10 cellular contexts compared by ENCODE assay signal in genomic region chrX:51955200-51955599, GRCh38.
A peak's percentile ranks its signal among the peaks of the same experiment; 100 is the strongest.
DNase-seq lines count a peak whose midpoint lies in the region; ATAC-seq lines count a peak whose summit lies in the region.
"Had no signal": no experiment of that assay in that cellular context is flagged by ENCODE, and none has a peak within 500 bp of the region (broad histone marks: within the 10 kb centered on the region; RNA-seq: fewer than 3 reads in every experiment).

No MANE protein-coding gene starts in this region.

- DNase-seq in NCI-H748 treated with DMSO at 0.1 percent for 48 hours (lab: John Stamatoyannopoulos, UW) = peak; percentile 13
- DNase-seq in dermis blood vessel endothelial cell = no peak
- no peak for DNase-seq in SHP77 (lab: John Stamatoyannopoulos, UW)
- no peak for DNase-seq in superior temporal gyrus (ENCODE audit: extremely low spot score)
- DNase-seq in activated naive CD4-positive, alpha-beta T cell treated with anti-CD3 and anti-CD28 coated beads, Interleukin-2, amount 10 ng/mL, durations not matched to agents 7 days and 5 days = no peak
- DNase-seq: Caco-2, NCI-H1930 had no signal

- H3K27ac Mint-ChIP-seq in activated naive CD4-positive, alpha-beta T cell treated with anti-CD3 and anti-CD28 coated beads, Interleukin-2, amount 10 ng/mL, durations not matched to agents 7 days and 5 days = no peak overlapping the region

- CTCF ChIA-PET in activated naive CD4-positive, alpha-beta T cell treated with anti-CD3 and anti-CD28 coated beads, Interleukin-2, amount 10 ng/mL, durations not matched to agents 7 days and 5 days (lab: Charles Lee) = no interaction called here

- no peaks in the 10 kb centered on the region for H3K4me1 Mint-ChIP-seq in activated naive CD4-positive, alpha-beta T cell treated with anti-CD3 and anti-CD28 coated beads, Interleukin-2, amount 10 ng/mL, durations not matched to agents 7 days and 5 days

- no peaks in the 10 kb centered on the region for H3K9me3 Mint-ChIP-seq in activated naive CD4-positive, alpha-beta T cell treated with anti-CD3 and anti-CD28 coated beads, Interleukin-2, amount 10 ng/mL, durations not matched to agents 7 days and 5 days

- H3K4me3 Mint-ChIP-seq in activated naive CD4-positive, alpha-beta T cell treated with anti-CD3 and anti-CD28 coated beads, Interleukin-2, amount 10 ng/mL, durations not matched to agents 7 days and 5 days = no peak overlapping the region

- H3K36me3 Mint-ChIP-seq in activated naive CD4-positive, alpha-beta T cell treated with anti-CD3 and anti-CD28 coated beads, Interleukin-2, amount 10 ng/mL, durations not matched to agents 7 days and 5 days = no peaks in the 10 kb centered on the region

- ATAC-seq in GM18499 (IDR thresholded peaks at IDR 0.05; ENCODE audit: insufficient read depth, unreplicated experiment) = peak; percentile 97
- ATAC-seq in GM19463 (IDR thresholded peaks at IDR 0.05; ENCODE audit: unreplicated experiment) = peak; percentile 83
- ATAC-seq in HG03060 (IDR thresholded peaks at IDR 0.05; ENCODE audit: low read depth, unreplicated experiment) = peak; percentile 97

- no peaks in the 10 kb centered on the region for H3K27me3 Mint-ChIP-seq in activated naive CD4-positive, alpha-beta T cell treated with anti-CD3 and anti-CD28 coated beads, Interleukin-2, amount 10 ng/mL, durations not matched to agents 7 days and 5 days
